Comparison of ENCODE assay signal across 1 cellular context in genomic region chr19:18675779-18676178, GRCh38.
TF ChIP-seq lines count a peak whose summit lies in the region.

No MANE protein-coding gene starts in this region.

TF ChIP-seq in A549, 52 proteins besides CTCF, POLR2A, EP300 and RAD21 (continued from another document):
- TF ChIP-seq SMC3 (IDR thresholded peaks at IDR 0.05) = no peak
